In the genomic region with DNA sequence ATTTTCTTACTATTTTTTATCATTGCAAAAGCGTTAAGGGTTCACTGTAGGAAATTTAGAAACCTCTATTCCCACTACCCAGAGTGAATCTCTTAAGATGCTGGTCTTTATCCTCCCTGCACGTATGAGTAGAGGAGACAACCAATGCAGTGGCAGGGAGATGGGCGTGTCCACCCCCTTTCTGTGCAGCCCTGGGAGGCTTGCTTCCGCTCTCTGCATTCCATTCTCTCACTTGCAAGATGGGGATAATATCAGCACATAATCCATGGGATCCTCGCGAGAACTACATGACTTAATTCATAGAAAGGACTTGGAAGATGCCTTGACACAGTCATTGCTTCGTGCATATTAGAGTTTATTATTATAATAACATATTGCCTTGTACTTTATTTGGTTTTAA, we compare ENCODE assay signal across 22 cellular contexts.
DNase-seq lines count a peak whose midpoint lies in the region; ATAC-seq and TF ChIP-seq lines count a peak whose summit lies in the region.
"Had no signal": no experiment of that assay in that cellular context is flagged by ENCODE, and none has a peak within 500 bp of the region (broad histone marks: within the 10 kb centered on the region; RNA-seq: fewer than 3 reads in every experiment).

No MANE protein-coding gene starts in this region.

- H3K4me2 ChIP-seq in neural cell (ENCODE audit: low read length) (no peak overlapping the region), osteoblast (ENCODE audit: insufficient read depth, low read length) (no peak overlapping the region)
- H3K4me2 ChIP-seq: A549, BLaER1 had no signal

- intact Hi-C loops in esophagus muscularis mucosa (cut with DNase I): no loop called here
- intact Hi-C loops in vagina (cut with DNase I): no loop called here

- H3K27ac ChIP-seq in esophagus muscularis mucosa (replicated peaks in 1 of 4): no peak overlapping the region
- H3K27ac ChIP-seq in neural cell (ENCODE audit: low read length): peak overlapping the region; percentile 9
- H3K27ac ChIP-seq in osteoblast (ENCODE audit: low read depth, low read length): no peak overlapping the region
- no peak overlapping the region for H3K27ac ChIP-seq in vagina
- H3K27ac ChIP-seq: 22Rv1, A549, BLaER1 had no signal

- TF ChIP-seq EP300 in esophagus muscularis mucosa (IDR thresholded peaks at IDR 0.05): no peak
- TF ChIP-seq EP300 in neural cell (conservative IDR thresholded peaks at IDR 0.05; ENCODE audit: poor library complexity, severe bottlenecking): no peak

- TF ChIP-seq POLR2A in esophagus muscularis mucosa (IDR thresholded peaks at IDR 0.05; ENCODE audit: low read depth) (no peak), vagina (IDR thresholded peaks at IDR 0.05) (no peak)

- H4K20me1 ChIP-seq in neural cell (ENCODE audit: insufficient read depth): no peaks in the 10 kb centered on the region
- H4K20me1 ChIP-seq in osteoblast (ENCODE audit: insufficient read depth, low read length): no peaks in the 10 kb centered on the region
- H4K20me1 ChIP-seq: BLaER1 had no signal

- no peak overlapping the region for H3K4me3 ChIP-seq in esophagus muscularis mucosa
- no peak overlapping the region for H3K4me3 ChIP-seq in neural cell (ENCODE audit: low read length)
- no peak overlapping the region for H3K4me3 ChIP-seq in osteoblast (ENCODE audit: insufficient read depth, low read length)
- no peak overlapping the region for H3K4me3 ChIP-seq in vagina
- H3K4me3 ChIP-seq: A549, BLaER1 had no signal

- H3K36me3 ChIP-seq in esophagus muscularis mucosa (no peaks in the 10 kb centered on the region), neural cell (ENCODE audit: insufficient read depth, low read length) (no peaks in the 10 kb centered on the region), osteoblast (ENCODE audit: insufficient read depth, low read length) (no peaks in the 10 kb centered on the region), vagina (no peaks in the 10 kb centered on the region)
- H3K36me3 ChIP-seq: BE2C, BLaER1 had no signal

- H3K9me3 ChIP-seq in esophagus muscularis mucosa: no peaks in the 10 kb centered on the region
- H3K9me3 ChIP-seq in neural cell (ENCODE audit: low read length): no peaks in the 10 kb centered on the region
- no peaks in the 10 kb centered on the region for H3K9me3 ChIP-seq in osteoblast (ENCODE audit: low read depth, low read length)
- no peaks in the 10 kb centered on the region for H3K9me3 ChIP-seq in vagina
- H3K9me3 ChIP-seq: A549, BE2C, BLaER1 had no signal

- no peak for ATAC-seq in HG02571 (IDR thresholded peaks at IDR 0.05; ENCODE audit: unreplicated experiment)
- ATAC-seq: A549 had no signal

- H3K9ac ChIP-seq in neural cell (ENCODE audit: low read length): no peak overlapping the region
- H3K9ac ChIP-seq: BLaER1 had no signal

- no peak for TF ChIP-seq RAD21 in neural cell (conservative IDR thresholded peaks at IDR 0.05)

- DNase-seq in NCI-H82 (lab: John Stamatoyannopoulos, UW): peak; percentile 2
- DNase-seq in NCI-H82 treated with DMSO at 0.1 percent for 48 hours (lab: John Stamatoyannopoulos, UW; ENCODE audit: unreplicated experiment): no peak
- DNase-seq in esophagus muscularis mucosa (ENCODE audit: extremely low spot score): peak; percentile 66
- DNase-seq in osteoblast (ENCODE audit: insufficient read length, low spot score, missing footprints): peak; percentile 38
- DNase-seq in DMS53 (lab: John Stamatoyannopoulos, UW): no peak
- DNase-seq in vagina (ENCODE audit: extremely low spot score in 2 of 2): no peak
- DNase-seq: ACHN; BE2C; C1 segment of cervical spinal cord; CD4-positive, alpha-beta memory T cell; CD4-positive, CD25-positive, alpha-beta regulatory T cell; CD8-positive, alpha-beta memory T cell; COR-L47; DMS 273 treated with DMSO at 0.1 percent for 48 hours; DMS153; DMS79 treated with DMSO at 0.1 percent for 48 hours; GF-D8 had no signal

- no peaks in the 10 kb centered on the region for H3K9me2 ChIP-seq in neural cell (ENCODE audit: insufficient read depth, low read length)

- TF ChIP-seq CTCF in esophagus muscularis mucosa (IDR thresholded peaks at IDR 0.05) (no peak), neural cell (IDR thresholded peaks at IDR 0.05; ENCODE audit: poor library complexity, severe bottlenecking) (no peak), osteoblast (IDR thresholded peaks at IDR 0.05; ENCODE audit: extremely low read depth, low read depth, low read length) (no peak), vagina (IDR thresholded peaks at IDR 0.05) (no peak)

- no peaks in the 10 kb centered on the region for H3K27me3 ChIP-seq in esophagus muscularis mucosa
- H3K27me3 ChIP-seq in neural cell (ENCODE audit: insufficient read depth, low read depth, low read length): no peaks in the 10 kb centered on the region
- H3K27me3 ChIP-seq in osteoblast (ENCODE audit: insufficient read depth, low read length): no peaks in the 10 kb centered on the region
- H3K27me3 ChIP-seq in vagina: no peaks in the 10 kb centered on the region
- H3K27me3 ChIP-seq: BLaER1 had no signal

- H3K79me2 ChIP-seq in neural cell (replicated peaks; ENCODE audit: insufficient read depth, low read length): no peaks in the 10 kb centered on the region
- no peaks in the 10 kb centered on the region for H3K79me2 ChIP-seq in osteoblast (ENCODE audit: insufficient read depth, low read length)

- H3F3A ChIP-seq in neural cell (ENCODE audit: insufficient read depth, low read length, poor library complexity, severe bottlenecking): no peaks in the 10 kb centered on the region

- H3K4me1 ChIP-seq in esophagus muscularis mucosa: no peaks in the 10 kb centered on the region
- H3K4me1 ChIP-seq in osteoblast (ENCODE audit: insufficient read depth, low read length): no peaks in the 10 kb centered on the region
- H3K4me1 ChIP-seq in vagina: no peaks in the 10 kb centered on the region
- H3K4me1 ChIP-seq: A549, BE2C had no signal

- WGBS in esophagus muscularis mucosa: 91% methylated on average over 7 of the region's 7 CpGs

- H2AFZ ChIP-seq in neural cell (ENCODE audit: low read depth, low read length) (no peak overlapping the region), osteoblast (ENCODE audit: low read length) (no peak overlapping the region)

TF ChIP-seq in neural cell, 6 proteins besides CTCF, POLR2A, EP300 and RAD21:
- TF ChIP-seq TAF1 (IDR thresholded peaks at IDR 0.05; ENCODE audit: low read depth): no peak
- TF ChIP-seq, protein P1, sequence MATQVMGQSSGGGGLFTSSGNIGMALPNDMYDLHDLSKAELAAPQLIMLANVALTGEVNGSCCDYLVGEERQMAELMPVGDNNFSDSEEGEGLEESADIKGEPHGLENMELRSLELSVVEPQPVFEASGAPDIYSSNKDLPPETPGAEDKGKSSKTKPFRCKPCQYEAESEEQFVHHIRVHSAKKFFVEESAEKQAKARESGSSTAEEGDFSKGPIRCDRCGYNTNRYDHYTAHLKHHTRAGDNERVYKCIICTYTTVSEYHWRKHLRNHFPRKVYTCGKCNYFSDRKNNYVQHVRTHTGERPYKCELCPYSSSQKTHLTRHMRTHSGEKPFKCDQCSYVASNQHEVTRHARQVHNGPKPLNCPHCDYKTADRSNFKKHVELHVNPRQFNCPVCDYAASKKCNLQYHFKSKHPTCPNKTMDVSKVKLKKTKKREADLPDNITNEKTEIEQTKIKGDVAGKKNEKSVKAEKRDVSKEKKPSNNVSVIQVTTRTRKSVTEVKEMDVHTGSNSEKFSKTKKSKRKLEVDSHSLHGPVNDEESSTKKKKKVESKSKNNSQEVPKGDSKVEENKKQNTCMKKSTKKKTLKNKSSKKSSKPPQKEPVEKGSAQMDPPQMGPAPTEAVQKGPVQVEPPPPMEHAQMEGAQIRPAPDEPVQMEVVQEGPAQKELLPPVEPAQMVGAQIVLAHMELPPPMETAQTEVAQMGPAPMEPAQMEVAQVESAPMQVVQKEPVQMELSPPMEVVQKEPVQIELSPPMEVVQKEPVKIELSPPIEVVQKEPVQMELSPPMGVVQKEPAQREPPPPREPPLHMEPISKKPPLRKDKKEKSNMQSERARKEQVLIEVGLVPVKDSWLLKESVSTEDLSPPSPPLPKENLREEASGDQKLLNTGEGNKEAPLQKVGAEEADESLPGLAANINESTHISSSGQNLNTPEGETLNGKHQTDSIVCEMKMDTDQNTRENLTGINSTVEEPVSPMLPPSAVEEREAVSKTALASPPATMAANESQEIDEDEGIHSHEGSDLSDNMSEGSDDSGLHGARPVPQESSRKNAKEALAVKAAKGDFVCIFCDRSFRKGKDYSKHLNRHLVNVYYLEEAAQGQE (IDR thresholded peaks at IDR 0.05; ENCODE audit: borderline replicate concordance): no peak
- no peak for TF ChIP-seq MXI1 (conservative IDR thresholded peaks at IDR 0.05; ENCODE audit: poor library complexity, severe bottlenecking)
- TF ChIP-seq SMC3 (conservative IDR thresholded peaks at IDR 0.05; ENCODE audit: poor library complexity): no peak
- no peak for TF ChIP-seq EZH2 (IDR thresholded peaks at IDR 0.05; ENCODE audit: borderline replicate concordance, insufficient read depth, low read length, poor library complexity, severe bottlenecking)
- TF ChIP-seq POLR2AphosphoS5 (IDR thresholded peaks at IDR 0.05): no peak

Comparison
In these comparisons a context has a peak if more than half of its experiments do, and no peak if none do; other contexts are left out.
1. DNase-seq: peak in NCI-H82 (single experiment), esophagus muscularis mucosa (single experiment) and osteoblast (single experiment); none in NCI-H82 treated with DMSO at 0.1 percent for 48 hours (single experiment), DMS53 (single experiment) and vagina (0 of 2).